26 cellular contexts compared by ENCODE assay signal in the genomic region with DNA sequence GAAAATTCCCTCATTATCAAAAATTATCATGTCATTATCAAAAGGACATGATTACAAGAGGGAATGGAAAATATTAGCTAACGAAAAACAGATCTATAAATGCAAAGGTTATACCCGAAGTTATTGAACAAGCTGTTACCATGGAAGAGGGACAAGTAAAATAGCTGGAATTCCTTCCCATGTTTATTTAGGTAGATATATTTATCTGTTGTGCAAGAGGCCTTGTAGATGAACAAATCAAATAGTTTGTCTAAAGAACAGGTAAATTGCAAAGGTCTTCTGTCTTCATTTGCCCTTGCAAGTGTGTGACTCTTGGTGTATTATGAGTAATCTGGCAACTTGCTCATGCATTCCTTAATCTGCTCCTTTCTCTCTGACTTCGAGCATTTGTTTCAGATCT.
"Had no signal": no experiment of that assay in that cellular context is flagged by ENCODE, and none has a peak within 500 bp of the region (broad histone marks: within the 10 kb centered on the region; RNA-seq: fewer than 3 reads in every experiment).

No MANE protein-coding gene starts in this region.

- H3K4me1 Mint-ChIP-seq: immature natural killer cell; memory B cell; naive thymus-derived CD4-positive, alpha-beta T cell; stimulated activated memory B cell treated with anti-CD40 and anti-IgM and Interleukin-4, amounts not matched to agents 10 μg/mL and 1 μg/mL and 100 μg/mL, for 72 hours; stimulated activated naive CD8-positive, alpha-beta T cell treated with anti-CD3 and anti-CD28 coated beads, Interleukin-15, amount 100 ng/mL, for 72 hours had no signal

- H3K27me3 ChIP-seq: ovary, sigmoid colon, spleen, tibial nerve, uterus had no signal

- H3K4me3 Mint-ChIP-seq: immature natural killer cell; memory B cell; naive thymus-derived CD4-positive, alpha-beta T cell; natural killer cell treated with Interleukin-12 subunit alpha and Interleukin-12 subunit beta and Interleukin-15 and Interleukin-18, amount 100 ng/mL, for 72 hours; stimulated activated memory B cell treated with anti-CD40 and anti-IgM and Interleukin-4, amounts not matched to agents 10 μg/mL and 1 μg/mL and 100 μg/mL, for 72 hours; stimulated activated naive CD8-positive, alpha-beta T cell treated with anti-CD3 and anti-CD28 coated beads, Interleukin-15, amount 100 ng/mL, for 72 hours; type B pancreatic cell had no signal

- H3K27ac Mint-ChIP-seq: immature natural killer cell; memory B cell; naive thymus-derived CD4-positive, alpha-beta T cell; natural killer cell treated with Interleukin-12 subunit alpha and Interleukin-12 subunit beta and Interleukin-15 and Interleukin-18, amount 100 ng/mL, for 72 hours; stimulated activated memory B cell treated with anti-CD40 and anti-IgM and Interleukin-4, amounts not matched to agents 10 μg/mL and 1 μg/mL and 100 μg/mL, for 72 hours; stimulated activated naive CD8-positive, alpha-beta T cell treated with anti-CD3 and anti-CD28 coated beads, Interleukin-15, amount 100 ng/mL, for 72 hours; type B pancreatic cell had no signal

- H3K36me3 Mint-ChIP-seq: immature natural killer cell; memory B cell; naive thymus-derived CD4-positive, alpha-beta T cell; natural killer cell treated with Interleukin-12 subunit alpha and Interleukin-12 subunit beta and Interleukin-15 and Interleukin-18, amount 100 ng/mL, for 72 hours; stimulated activated memory B cell treated with anti-CD40 and anti-IgM and Interleukin-4, amounts not matched to agents 10 μg/mL and 1 μg/mL and 100 μg/mL, for 72 hours; type B pancreatic cell had no signal

- H3K9me3 ChIP-seq: mucosa of descending colon, ovary, prostate gland, sigmoid colon, spleen, tibial nerve, uterus had no signal

- H3K27me3 Mint-ChIP-seq: memory B cell; natural killer cell treated with Interleukin-12 subunit alpha and Interleukin-12 subunit beta and Interleukin-15 and Interleukin-18, amount 100 ng/mL, for 72 hours; stimulated activated memory B cell treated with anti-CD40 and anti-IgM and Interleukin-4, amounts not matched to agents 10 μg/mL and 1 μg/mL and 100 μg/mL, for 72 hours; stimulated activated naive CD8-positive, alpha-beta T cell treated with anti-CD3 and anti-CD28 coated beads, Interleukin-15, amount 100 ng/mL, for 72 hours; type B pancreatic cell had no signal

- DNase-seq: hypothalamus; immature natural killer cell; islet precursor cell; left ventricle myocardium superior; midbrain; mucosa of descending colon; naive thymus-derived CD4-positive, alpha-beta T cell; ovary; retina; right cardiac atrium; sigmoid colon; small intestine; spleen; stimulated activated CD4-positive, alpha-beta T cell treated with anti-CD3 and anti-CD28 coated beads, Interleukin-4, amount 100 ng/mL, for 24 hours; stimulated activated CD8-positive, alpha-beta memory T cell treated with anti-CD3 and anti-CD28 coated beads, Interleukin-4, amount 100 ng/mL, for 48 hours; stimulated activated naive CD4-positive, alpha-beta T cell treated with Interleukin-2 at 50 U/mL for 16 hours; stimulated activated naive CD8-positive, alpha-beta T cell treated with anti-CD3 and anti-CD28 coated beads, Interleukin-15, amount 100 ng/mL, for 72 hours; substantia nigra; uterus had no signal

- H3K36me3 ChIP-seq: ovary, prostate gland, sigmoid colon, spleen, tibial nerve, uterus had no signal

- H3K4me3 ChIP-seq: lung, mucosa of descending colon, ovary, prostate gland, sigmoid colon, spleen, tibial nerve, uterus had no signal

- ATAC-seq: left ventricle myocardium superior; mucosa of descending colon; naive thymus-derived CD4-positive, alpha-beta T cell; natural killer cell treated with Interleukin-12 subunit alpha and Interleukin-12 subunit beta and Interleukin-15 and Interleukin-18, amount 100 ng/mL, for 72 hours; right cardiac atrium; stimulated activated memory B cell treated with anti-CD40 and anti-IgM and Interleukin-4, amounts not matched to agents 10 μg/mL and 1 μg/mL and 100 μg/mL, for 72 hours; stimulated activated naive CD8-positive, alpha-beta T cell treated with anti-CD3 and anti-CD28 coated beads, Interleukin-15, amount 100 ng/mL, for 72 hours had no signal

- FAIRE-seq: small intestine had no signal

- H3K27ac ChIP-seq: ovary, prostate gland, sigmoid colon, spleen, tibial nerve, uterus had no signal

- H3K9me3 Mint-ChIP-seq: stimulated activated memory B cell treated with anti-CD40 and anti-IgM and Interleukin-4, amounts not matched to agents 10 μg/mL and 1 μg/mL and 100 μg/mL, for 72 hours; stimulated activated naive CD8-positive, alpha-beta T cell treated with anti-CD3 and anti-CD28 coated beads, Interleukin-15, amount 100 ng/mL, for 72 hours; type B pancreatic cell had no signal

- H3K4me1 ChIP-seq: prostate gland, sigmoid colon, spleen, tibial nerve, uterus had no signal
